Comparison of ENCODE assay signal across 8 cellular contexts in genomic region chr4:76688737-76689078, GRCh38.
DNase-seq lines count a peak whose midpoint lies in the region; ATAC-seq and TF ChIP-seq lines count a peak whose summit lies in the region.

No MANE protein-coding gene starts in this region.

- peak overlapping the region; percentile 26 for H3K4me3 Mint-ChIP-seq in activated CD8-positive, alpha-beta memory T cell treated with anti-CD3 and anti-CD28 coated beads, Interleukin-2, amount 10 ng/mL, durations not matched to agents 7 days and 5 days
- peak overlapping the region; percentile 77 for H3K4me3 Mint-ChIP-seq in WTC11

- no peak for TF ChIP-seq POLR2A in suprapubic skin (IDR thresholded peaks at IDR 0.05)

- H3K4me1 Mint-ChIP-seq in activated CD8-positive, alpha-beta memory T cell treated with anti-CD3 and anti-CD28 coated beads, Interleukin-2, amount 10 ng/mL, durations not matched to agents 7 days and 5 days: peaks cover 22% of the 10 kb centered on the region
- peaks cover 50% of the 10 kb centered on the region for H3K4me1 Mint-ChIP-seq in WTC11

- H3K9me3 ChIP-seq in iPS-15b (ENCODE audit: control insufficient read depth, insufficient read depth, low read length) (no peaks in the 10 kb centered on the region), suprapubic skin (no peaks in the 10 kb centered on the region)

- H3K36me3 Mint-ChIP-seq in activated CD8-positive, alpha-beta memory T cell treated with anti-CD3 and anti-CD28 coated beads, Interleukin-2, amount 10 ng/mL, durations not matched to agents 7 days and 5 days: no peaks in the 10 kb centered on the region
- peaks cover 9% of the 10 kb centered on the region for H3K36me3 Mint-ChIP-seq in WTC11

- TF ChIP-seq EP300 in suprapubic skin (IDR thresholded peaks at IDR 0.05): no peak

- peak overlapping the region; percentile 71 for H3K4me3 ChIP-seq in iPS-15b (ENCODE audit: low read depth, low read length)
- peak overlapping the region; percentile 65 for H3K4me3 ChIP-seq in suprapubic skin

- POLR2A ChIA-PET in WTC11 (lab: Charles Lee): interaction anchor here (0.5 to 1.8 kb wide), 10 partner anchors 9 to 261 kb away, joined by 3 to 11 read pairs (median 4); partner anchors contain the start of gene SEPTIN11

- H3K9me3 Mint-ChIP-seq in activated CD8-positive, alpha-beta memory T cell treated with anti-CD3 and anti-CD28 coated beads, Interleukin-2, amount 10 ng/mL, durations not matched to agents 7 days and 5 days (ENCODE audit: low read depth): no peaks in the 10 kb centered on the region
- H3K9me3 Mint-ChIP-seq in WTC11: no peaks in the 10 kb centered on the region

- H3K27me3 Mint-ChIP-seq in activated CD8-positive, alpha-beta memory T cell treated with anti-CD3 and anti-CD28 coated beads, Interleukin-2, amount 10 ng/mL, durations not matched to agents 7 days and 5 days: peaks cover 78% of the 10 kb centered on the region
- no peaks in the 10 kb centered on the region for H3K27me3 Mint-ChIP-seq in WTC11 (ENCODE audit: low read depth)

- no peak for ATAC-seq in activated CD8-positive, alpha-beta memory T cell treated with anti-CD3 and anti-CD28 coated beads, Interleukin-2, amount 10 ng/mL, durations not matched to agents 7 days and 5 days
- ATAC-seq in WTC11 (peak; percentile 2; the same call in 1 of the 2 replicates), HG02623 (IDR thresholded peaks at IDR 0.05; ENCODE audit: unreplicated experiment) (no peak)

- peak overlapping the region; percentile 66 for H3K27ac ChIP-seq in suprapubic skin

- 42% methylated on average over 11 of the region's 11 CpGs for WGBS in suprapubic skin

- TF ChIP-seq CTCF in WTC11 (IDR thresholded peaks at IDR 0.05): no peak
- no peak for TF ChIP-seq CTCF in suprapubic skin (IDR thresholded peaks at IDR 0.05)

- H3K4me1 ChIP-seq in iPS-15b (ENCODE audit: control insufficient read depth, insufficient read depth, low read length) (peaks cover 16% of the 10 kb centered on the region), suprapubic skin (peaks cover 25% of the 10 kb centered on the region)

- H3K36me3 ChIP-seq in iPS-15b (ENCODE audit: control insufficient read depth, insufficient read depth, low read length) (no peaks in the 10 kb centered on the region), suprapubic skin (no peaks in the 10 kb centered on the region)

- DNase-seq in activated CD8-positive, alpha-beta memory T cell treated with anti-CD3 and anti-CD28 coated beads, Interleukin-2, amount 10 ng/mL, durations not matched to agents 7 days and 5 days: no peak
- DNase-seq in activated CD8-positive, alpha-beta memory T cell treated with anti-CD3 and anti-CD28 coated beads for 24 hours: no peak
- DNase-seq in WTC11 (ENCODE audit: low spot score) (no peak), suprapubic skin (ENCODE audit: low spot score in 2 of 2) (no peak), 8988T (no peak), HPDE6-E6E7 (ENCODE audit: extremely low spot score) (no peak)

- H3K9ac ChIP-seq in iPS-15b (ENCODE audit: low read depth, low read length): no peak overlapping the region

- no peak overlapping the region for H3K27ac Mint-ChIP-seq in activated CD8-positive, alpha-beta memory T cell treated with anti-CD3 and anti-CD28 coated beads, Interleukin-2, amount 10 ng/mL, durations not matched to agents 7 days and 5 days
- H3K27ac Mint-ChIP-seq in WTC11: peak overlapping the region; percentile 93

- peaks cover 16% of the 10 kb centered on the region for H3K27me3 ChIP-seq in iPS-15b (ENCODE audit: control insufficient read depth, insufficient read depth, low read length)
- H3K27me3 ChIP-seq in suprapubic skin: peaks cover 19% of the 10 kb centered on the region

- CTCF ChIA-PET in activated CD8-positive, alpha-beta memory T cell treated with anti-CD3 and anti-CD28 coated beads, Interleukin-2, amount 10 ng/mL, durations not matched to agents 7 days and 5 days (lab: Charles Lee): no interaction called here
- CTCF ChIA-PET in WTC11 (lab: Charles Lee): interaction anchor here (0.6 to 1.6 kb wide), 6 partner anchors 10 to 509 kb away, joined by 3 to 7 read pairs (median 3); no protein-coding TSS in a partner anchor

TF ChIP-seq in WTC11, 78 proteins besides CTCF, POLR2A, EP300 and RAD21:
- TF ChIP-seq USF2 (CRISPR knock-in tag; IDR thresholded peaks at IDR 0.05): no peak
- TF ChIP-seq ZNF416 (CRISPR knock-in tag; IDR thresholded peaks at IDR 0.05): no peak
- TF ChIP-seq AFF4 (CRISPR knock-in tag; IDR thresholded peaks at IDR 0.05; ENCODE audit: borderline replicate concordance): no peak
- no peak for TF ChIP-seq ZNF396 (CRISPR knock-in tag; IDR thresholded peaks at IDR 0.05; ENCODE audit: borderline replicate concordance)
- TF ChIP-seq TEAD1 (CRISPR knock-in tag; IDR thresholded peaks at IDR 0.05): no peak
- TF ChIP-seq GABPB1 (CRISPR knock-in tag; IDR thresholded peaks at IDR 0.05): no peak
- TF ChIP-seq ZNF263 (CRISPR knock-in tag; IDR thresholded peaks at IDR 0.05; ENCODE audit: low read depth): no peak
- TF ChIP-seq ZMAT4 (CRISPR knock-in tag; IDR thresholded peaks at IDR 0.05): no peak
- TF ChIP-seq ARID4B (CRISPR knock-in tag; IDR thresholded peaks at IDR 0.05; ENCODE audit: borderline replicate concordance): no peak
